ENCODE assay signal across 8 cellular contexts in the genomic region with DNA sequence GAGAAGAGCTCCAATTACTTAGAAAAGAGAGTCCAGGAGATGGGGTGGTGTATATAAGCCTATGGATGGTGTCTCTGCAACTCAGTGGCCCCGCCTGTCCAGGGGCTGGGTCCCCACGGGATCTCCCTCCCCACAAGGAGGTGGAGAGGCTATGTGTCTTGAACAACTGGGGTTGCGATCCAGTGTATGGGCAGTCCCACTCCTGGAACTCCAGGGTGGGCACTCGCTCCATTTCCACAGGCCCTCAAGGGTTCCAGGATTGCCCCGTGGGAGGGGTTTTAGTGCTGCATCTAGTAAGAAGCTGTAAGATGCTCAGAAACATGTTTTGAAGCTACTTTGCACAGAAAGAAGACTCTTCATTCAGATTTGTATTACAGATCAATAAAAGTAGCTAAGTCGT. TPM values are rescaled to one million over a fixed set of nuclear protein-coding genes. Genes with fewer than 3 reads are reported as not detected.
A peak's percentile ranks its signal among the peaks of the same experiment; 100 is the strongest.
DNase-seq lines count a peak whose midpoint lies in the region; ATAC-seq and TF ChIP-seq lines count a peak whose summit lies in the region.

No MANE protein-coding gene starts in this region.

- no TSS peak for BruUV-seq in HCT116 (replicated peaks; lab: Mats Ljungman, UMichigan)

- CTCF ChIA-PET in HCT116 (lab: Charles Lee): interaction anchor here (0.8 to 0.9 kb wide), 2 partner anchors 51 to 74 kb away, joined by 3 read pairs; no protein-coding TSS in a partner anchor

- TF ChIP-seq POLR2A in HCT116 (IDR thresholded peaks at IDR 0.05; ENCODE audit: borderline replicate concordance, extremely low read depth, insufficient read depth, insufficient read length): no peak

- peak overlapping the region; percentile 87 for H2AFZ ChIP-seq in HCT116 (ENCODE audit: low read depth, low read length, poor library complexity, severe bottlenecking)

- no peaks in the 10 kb centered on the region for H3K36me3 Mint-ChIP-seq in neural crest cell (ENCODE audit: low read depth)

- H3K4me3 ChIP-seq in HCT116 (replicated peaks in 1 of 2; ENCODE audit: low read depth in 1 of 2, low read length in 2 of 2) (peak overlapping the region; percentile 70 to 89), SK-N-MC (peak overlapping the region; percentile 99)

- H3K4me1 Mint-ChIP-seq in neural crest cell: peaks cover 33% of the 10 kb centered on the region

- H3K4me3 Mint-ChIP-seq in neural crest cell: peak overlapping the region; percentile 89

- DNase-seq in Daoy (ENCODE audit: low read depth) (peak; percentile 13), HCT116 (ENCODE audit: low read depth, low spot score) (no peak), SK-N-MC (ENCODE audit: low read depth, low spot score) (no peak), neural crest cell (ENCODE audit: low read depth, low spot score) (no peak), CD1c-positive myeloid dendritic cell (ENCODE audit: extremely low spot score) (no peak), NCI-H1048 (lab: John Stamatoyannopoulos, UW) (no peak)

- H3K27ac ChIP-seq in HCT116 (ENCODE audit: low read depth, low read length) (peak overlapping the region; percentile 92), SK-N-MC (no peak overlapping the region)

- RAD21 ChIA-PET in HCT116 (lab: Charles Lee; ENCODE audit: low non-redundant PET in 1 of 2, low total read pairs in 2 of 2, uncharacterized antibody in 2 of 2, unreplicated experiment in 2 of 2): no interaction called here

- H3K27ac Mint-ChIP-seq in neural crest cell (ENCODE audit: unreplicated experiment): peak overlapping the region; percentile 57

- peaks cover 14% of the 10 kb centered on the region; the same call in 1 of the 2 replicates for H4K20me1 ChIP-seq in HCT116 (ENCODE audit: insufficient read depth)

- H3K36me3 ChIP-seq in HCT116 (ENCODE audit: control insufficient read depth in 1 of 2, insufficient read depth in 2 of 2, low read length in 2 of 2): no peaks in the 10 kb centered on the region
- no peaks in the 10 kb centered on the region for H3K36me3 ChIP-seq in SK-N-MC (ENCODE audit: insufficient read depth, low read length)

- peaks cover 9% of the 10 kb centered on the region for H3K27me3 Mint-ChIP-seq in neural crest cell (ENCODE audit: low read depth)

- H3K4me2 ChIP-seq in HCT116 (ENCODE audit: low read length): peak overlapping the region; percentile 75

- POLR2A ChIA-PET in HCT116 (lab: Charles Lee): interaction anchor here (1.4 kb wide), 1 partner anchor 9 kb away, joined by 5 read pairs; no protein-coding TSS in a partner anchor

- TF ChIP-seq RAD21 in HCT116 (IDR thresholded peaks at IDR 0.05; ENCODE audit: low read depth): no peak

- no peaks in the 10 kb centered on the region for H3K9me2 ChIP-seq in HCT116 (ENCODE audit: insufficient read depth)

- ATAC-seq in HCT116 (peak; percentile 57), esophagus mucosa (peak; percentile 12), GM19463 (IDR thresholded peaks at IDR 0.05; ENCODE audit: unreplicated experiment) (no peak)

- H3K9ac ChIP-seq in HCT116 (ENCODE audit: low read length) (peak overlapping the region; percentile 91), SK-N-MC (ENCODE audit: insufficient read length) (peak overlapping the region; percentile 97)

- H3K9me3 ChIP-seq in HCT116 (ENCODE audit: control insufficient read depth in 1 of 2, insufficient read depth in 1 of 2, low read depth in 1 of 2, low read length in 2 of 2): no peaks in the 10 kb centered on the region
- no peaks in the 10 kb centered on the region for H3K9me3 ChIP-seq in SK-N-MC (ENCODE audit: low read depth, low read length)

- no peaks in the 10 kb centered on the region for H3K9me3 Mint-ChIP-seq in neural crest cell

- 0 out of 2 replicates have a peak, but pooled peaks cover 7% of the 10 kb centered on the region for H3K27me3 ChIP-seq in HCT116 (ENCODE audit: insufficient read depth, low read length)

- H3K4me1 ChIP-seq in HCT116 (ENCODE audit: control insufficient read depth in 1 of 2, insufficient read depth in 2 of 2, low read length in 2 of 2): peaks cover 6 to 15% of the 10 kb centered on the region in 2 experiments; a peak in 3 of 4 replicates

- intact Hi-C loops in HCT116 (cut with micrococcal nuclease): no loop called here

- H3K79me2 ChIP-seq in HCT116 (ENCODE audit: insufficient read depth, low read length): peaks cover 44% of the 10 kb centered on the region

- TF ChIP-seq CTCF in HCT116 (IDR thresholded peaks at IDR 0.05 in 2 of 3, conservative IDR thresholded peaks at IDR 0.05 in 1 of 3; ENCODE audit: borderline replicate concordance in 1 of 3, insufficient read depth in 1 of 3, low read depth in 2 of 3, low read length in 2 of 3) (no peak), neural crest cell (conservative IDR thresholded peaks at IDR 0.05) (no peak)

TF ChIP-seq in HCT116, 20 proteins besides CTCF, POLR2A, EP300 and RAD21:
- TF ChIP-seq ZNF274 (IDR thresholded peaks at IDR 0.05; ENCODE audit: low read depth, low read length) (no peak), SP1 (IDR thresholded peaks at IDR 0.05; ENCODE audit: low read depth) (no peak), ELF1 (IDR thresholded peaks at IDR 0.05; ENCODE audit: borderline replicate concordance, low read depth) (no peak), POLR2AphosphoS5 (IDR thresholded peaks at IDR 0.05; ENCODE audit: low read depth, low read length) (no peak), EGR1 (IDR thresholded peaks at IDR 0.05; ENCODE audit: low read depth) (no peak), EZH2 (IDR thresholded peaks at IDR 0.05) (no peak), FOSL1 (IDR thresholded peaks at IDR 0.05; ENCODE audit: low read depth) (no peak), SIN3A (IDR thresholded peaks at IDR 0.05; ENCODE audit: low read depth) (no peak), EZH2phosphoT487 (IDR thresholded peaks at IDR 0.05; ENCODE audit: borderline replicate concordance) (no peak), CBX3 (IDR thresholded peaks at IDR 0.05; ENCODE audit: low read depth) (no peak), SRF (IDR thresholded peaks at IDR 0.05; ENCODE audit: low read depth) (no peak), YY1 (IDR thresholded peaks at IDR 0.05; ENCODE audit: extremely low read depth, insufficient replicate concordance, low read depth, low read length) (no peak), JUND (IDR thresholded peaks at IDR 0.05) (no peak), ZFX (IDR thresholded peaks at IDR 0.05) (no peak)
- TF ChIP-seq, protein P1, sequence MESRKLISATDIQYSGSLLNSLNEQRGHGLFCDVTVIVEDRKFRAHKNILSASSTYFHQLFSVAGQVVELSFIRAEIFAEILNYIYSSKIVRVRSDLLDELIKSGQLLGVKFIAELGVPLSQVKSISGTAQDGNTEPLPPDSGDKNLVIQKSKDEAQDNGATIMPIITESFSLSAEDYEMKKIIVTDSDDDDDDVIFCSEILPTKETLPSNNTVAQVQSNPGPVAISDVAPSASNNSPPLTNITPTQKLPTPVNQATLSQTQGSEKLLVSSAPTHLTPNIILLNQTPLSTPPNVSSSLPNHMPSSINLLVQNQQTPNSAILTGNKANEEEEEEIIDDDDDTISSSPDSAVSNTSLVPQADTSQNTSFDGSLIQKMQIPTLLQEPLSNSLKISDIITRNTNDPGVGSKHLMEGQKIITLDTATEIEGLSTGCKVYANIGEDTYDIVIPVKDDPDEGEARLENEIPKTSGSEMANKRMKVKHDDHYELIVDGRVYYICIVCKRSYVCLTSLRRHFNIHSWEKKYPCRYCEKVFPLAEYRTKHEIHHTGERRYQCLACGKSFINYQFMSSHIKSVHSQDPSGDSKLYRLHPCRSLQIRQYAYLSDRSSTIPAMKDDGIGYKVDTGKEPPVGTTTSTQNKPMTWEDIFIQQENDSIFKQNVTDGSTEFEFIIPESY (IDR thresholded peaks at IDR 0.05; ENCODE audit: extremely low read depth, insufficient replicate concordance, low read length): no peak
- TF ChIP-seq, protein P2, sequence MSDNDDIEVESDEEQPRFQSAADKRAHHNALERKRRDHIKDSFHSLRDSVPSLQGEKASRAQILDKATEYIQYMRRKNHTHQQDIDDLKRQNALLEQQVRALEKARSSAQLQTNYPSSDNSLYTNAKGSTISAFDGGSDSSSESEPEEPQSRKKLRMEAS (IDR thresholded peaks at IDR 0.05): no peak
- TF ChIP-seq, protein P3, sequence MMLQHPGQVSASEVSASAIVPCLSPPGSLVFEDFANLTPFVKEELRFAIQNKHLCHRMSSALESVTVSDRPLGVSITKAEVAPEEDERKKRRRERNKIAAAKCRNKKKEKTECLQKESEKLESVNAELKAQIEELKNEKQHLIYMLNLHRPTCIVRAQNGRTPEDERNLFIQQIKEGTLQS (IDR thresholded peaks at IDR 0.05): no peak

RNA-seq across cellular contexts. Expression of a gene that starts 0.6 kb away (rescaled TPM):
- total RNA-seq in Daoy (2014; rRNA removed; shearing (Covaris generic)): 57.1 and 120 TPM in 2 replicates
- total RNA-seq in HCT116 (2021; ENCODE audit: unreplicated experiment) (64.3 TPM), esophagus mucosa (46.8 TPM), neural crest cell (82.6 TPM in 2 replicates)
- 25.0 and 25.4 TPM in 2 replicates for polyA plus RNA-seq in HCT116 (2012)
